In genomic region chr17:68824707-68825106, GRCh38 we compare ENCODE assay signal across 31 cellular contexts.
"Had no signal": no experiment of that assay in that cellular context is flagged by ENCODE, and none has a peak within 500 bp of the region (broad histone marks: within the 10 kb centered on the region; RNA-seq: fewer than 3 reads in every experiment).

No MANE protein-coding gene starts in this region.

- H3K27me3 Mint-ChIP-seq: progenitor cell of endocrine pancreas; stimulated activated memory B cell treated with anti-CD40 and anti-IgM and Interleukin-4, amounts not matched to agents 10 μg/mL and 1 μg/mL and 100 μg/mL, for 72 hours; stimulated activated naive CD8-positive, alpha-beta T cell treated with anti-CD3 and anti-CD28 coated beads, Interleukin-15, amount 100 ng/mL, for 72 hours; type B pancreatic cell had no signal

- H3K4me1 Mint-ChIP-seq: natural killer cell; stimulated activated memory B cell treated with anti-CD40 and anti-IgM and Interleukin-4, amounts not matched to agents 10 μg/mL and 1 μg/mL and 100 μg/mL, for 72 hours; stimulated activated naive CD8-positive, alpha-beta T cell treated with anti-CD3 and anti-CD28 coated beads, Interleukin-15, amount 100 ng/mL, for 72 hours had no signal

- H3K27ac Mint-ChIP-seq: natural killer cell; nephron; neural progenitor cell; progenitor cell of endocrine pancreas; stimulated activated memory B cell treated with anti-CD40 and anti-IgM and Interleukin-4, amounts not matched to agents 10 μg/mL and 1 μg/mL and 100 μg/mL, for 72 hours; stimulated activated naive CD8-positive, alpha-beta T cell treated with anti-CD3 and anti-CD28 coated beads, Interleukin-15, amount 100 ng/mL, for 72 hours; type B pancreatic cell had no signal

- H3K9me3 ChIP-seq: ovary, psoas muscle, spleen, suprapubic skin, testis, tibial artery, transverse colon, upper lobe of right lung, uterus had no signal

- H3K79me2 ChIP-seq: parathyroid adenoma had no signal

- H3K4me1 ChIP-seq: parathyroid adenoma, tibial artery, upper lobe of right lung, uterus had no signal

- H3K36me3 Mint-ChIP-seq: natural killer cell; stimulated activated memory B cell treated with anti-CD40 and anti-IgM and Interleukin-4, amounts not matched to agents 10 μg/mL and 1 μg/mL and 100 μg/mL, for 72 hours; type B pancreatic cell had no signal

- H3K4me3 ChIP-seq: neural progenitor cell, ovary, psoas muscle, skin epidermis, smooth muscle cell, spleen, suprapubic skin, testis, tibial artery, transverse colon, upper lobe of right lung, uterus had no signal

- H3K9ac ChIP-seq: neural progenitor cell, parathyroid adenoma had no signal

- H3K36me3 ChIP-seq: neural progenitor cell, ovary, spleen, suprapubic skin, tibial artery, transverse colon, upper lobe of right lung, uterus had no signal

- H3K27ac ChIP-seq: neural progenitor cell, ovary, parathyroid adenoma, psoas muscle, skin epidermis, spleen, suprapubic skin, testis, tibial artery, transverse colon, upper lobe of right lung, uterus had no signal

- H3K9me3 Mint-ChIP-seq: natural killer cell; stimulated activated memory B cell treated with anti-CD40 and anti-IgM and Interleukin-4, amounts not matched to agents 10 μg/mL and 1 μg/mL and 100 μg/mL, for 72 hours; stimulated activated naive CD8-positive, alpha-beta T cell treated with anti-CD3 and anti-CD28 coated beads, Interleukin-15, amount 100 ng/mL, for 72 hours; type B pancreatic cell had no signal

- ATAC-seq: natural killer cell; right cardiac atrium; sciatic nerve; stimulated activated memory B cell treated with anti-CD40 and anti-IgM and Interleukin-4, amounts not matched to agents 10 μg/mL and 1 μg/mL and 100 μg/mL, for 72 hours; stimulated activated naive CD8-positive, alpha-beta T cell treated with anti-CD3 and anti-CD28 coated beads, Interleukin-15, amount 100 ng/mL, for 72 hours; stimulated activated naive CD8-positive, alpha-beta T cell treated with anti-CD3 and anti-CD28 coated beads, Interleukin-15, Interleukin-2, amounts not matched to agents 100 U/mL and 50 U/mL, for 24 hours; upper lobe of right lung had no signal

- H3K27me3 ChIP-seq: neural progenitor cell, ovary, spleen, suprapubic skin, testis, tibial artery, transverse colon, upper lobe of right lung, uterus had no signal

- DNase-seq: natural killer cell; occipital lobe; ovary; posterior cingulate gyrus; psoas muscle; right cardiac atrium; spleen; stimulated activated CD4-positive, alpha-beta T cell treated with anti-CD3 and anti-CD28 coated beads, Interleukin-12 subunit alpha, Interleukin-12 subunit beta, amount 100 ng/mL, for 4 hours; stimulated activated CD4-positive, alpha-beta T cell treated with anti-CD3 and anti-CD28 coated beads, Interleukin-1b, Interleukin-23, amount 100 ng/mL, for 48 hours; stimulated activated CD4-positive, alpha-beta T cell treated with anti-CD3 and anti-CD28 coated beads, Interleukin-4, amount 100 ng/mL, for 1 hour; stimulated activated CD4-positive, alpha-beta T cell treated with anti-CD3 and anti-CD28 coated beads, Interleukin-4, amount 100 ng/mL, for 4 hours; stimulated activated CD8-positive, alpha-beta memory T cell treated with anti-CD3 and anti-CD28 coated beads, Interleukin-4, amount 100 ng/mL, for 48 hours; stimulated activated naive CD4-positive, alpha-beta T cell; stimulated activated naive CD8-positive, alpha-beta T cell treated with anti-CD3 and anti-CD28 coated beads, Interleukin-15, amount 100 ng/mL, for 72 hours; stimulated activated naive CD8-positive, alpha-beta T cell treated with anti-CD3 and anti-CD28 coated beads, Interleukin-15, Interleukin-2, amounts not matched to agents 100 U/mL and 50 U/mL, for 24 hours; substantia nigra; testis; tibial artery; transverse colon; upper lobe of right lung; uterus had no signal

- H3K4me3 Mint-ChIP-seq: natural killer cell; nephron; neural progenitor cell; stimulated activated memory B cell treated with anti-CD40 and anti-IgM and Interleukin-4, amounts not matched to agents 10 μg/mL and 1 μg/mL and 100 μg/mL, for 72 hours; stimulated activated naive CD8-positive, alpha-beta T cell treated with anti-CD3 and anti-CD28 coated beads, Interleukin-15, amount 100 ng/mL, for 72 hours; type B pancreatic cell had no signal

- H3K4me2 ChIP-seq: neural progenitor cell, smooth muscle cell had no signal

- H2AFZ ChIP-seq: neural progenitor cell, parathyroid adenoma had no signal
